Comparison of ENCODE assay signal across 2 cellular contexts in genomic region chr21:45318146-45318555, GRCh38.
TF ChIP-seq lines count a peak whose summit lies in the region.

No MANE protein-coding gene starts in this region.

TF ChIP-seq in IMR-90, 13 proteins besides CTCF, POLR2A, EP300 and RAD21:
- TF ChIP-seq RCOR1 (IDR thresholded peaks at IDR 0.05; ENCODE audit: insufficient replicate concordance, low read length): no peak
- no peak for TF ChIP-seq BHLHE40 (IDR thresholded peaks at IDR 0.05; ENCODE audit: low read depth, low read length)
- no peak for TF ChIP-seq CEBPB (IDR thresholded peaks at IDR 0.05; ENCODE audit: low read depth, low read length)
TF ChIP-seq in IMR-90: peak in this region for 0.

TF ChIP-seq in H1, 55 proteins besides CTCF, POLR2A, EP300 and RAD21:
- TF ChIP-seq ATF3 (IDR thresholded peaks at IDR 0.05; ENCODE audit: insufficient read depth, low read depth, low read length) (no peak), JUND (IDR thresholded peaks at IDR 0.05; ENCODE audit: low read length) (no peak), TAF1 (IDR thresholded peaks at IDR 0.05; ENCODE audit: low read depth, low read length) (no peak), CBX8 (IDR thresholded peaks at IDR 0.05; ENCODE audit: borderline replicate concordance, low read depth, low read length) (no peak), BCL11A (IDR thresholded peaks at IDR 0.05; ENCODE audit: low read depth in 2 of 2, low read length in 2 of 2) (no peak), ATF2 (IDR thresholded peaks at IDR 0.05; ENCODE audit: low read length) (no peak), BRCA1 (IDR thresholded peaks at IDR 0.05; ENCODE audit: low read depth, low read length) (no peak), TEAD4 (IDR thresholded peaks at IDR 0.05; ENCODE audit: low read depth, low read length) (no peak), HDAC2 (IDR thresholded peaks at IDR 0.05; ENCODE audit: borderline replicate concordance in 1 of 2, low read depth in 2 of 2, low read length in 2 of 2) (no peak), E2F6 (IDR thresholded peaks at IDR 0.05) (no peak), CBX5 (IDR thresholded peaks at IDR 0.05; ENCODE audit: low read depth, low read length) (no peak), POLR2AphosphoS5 (IDR thresholded peaks at IDR 0.05; ENCODE audit: low read depth, low read length) (no peak), FOSL1 (IDR thresholded peaks at IDR 0.05; ENCODE audit: insufficient read depth, low read depth, low read length) (no peak), USF2 (IDR thresholded peaks at IDR 0.05; ENCODE audit: low read length) (no peak), EGR1 (IDR thresholded peaks at IDR 0.05; ENCODE audit: borderline replicate concordance, low read depth, low read length) (no peak), SRF (IDR thresholded peaks at IDR 0.05; ENCODE audit: low read depth, low read length) (no peak), SP4 (IDR thresholded peaks at IDR 0.05; ENCODE audit: low read length) (no peak), CHD1 (IDR thresholded peaks at IDR 0.05; ENCODE audit: low read depth, low read length) (no peak), POU5F1 (IDR thresholded peaks at IDR 0.05; ENCODE audit: low read depth, low read length) (no peak)
